In the genomic region with DNA sequence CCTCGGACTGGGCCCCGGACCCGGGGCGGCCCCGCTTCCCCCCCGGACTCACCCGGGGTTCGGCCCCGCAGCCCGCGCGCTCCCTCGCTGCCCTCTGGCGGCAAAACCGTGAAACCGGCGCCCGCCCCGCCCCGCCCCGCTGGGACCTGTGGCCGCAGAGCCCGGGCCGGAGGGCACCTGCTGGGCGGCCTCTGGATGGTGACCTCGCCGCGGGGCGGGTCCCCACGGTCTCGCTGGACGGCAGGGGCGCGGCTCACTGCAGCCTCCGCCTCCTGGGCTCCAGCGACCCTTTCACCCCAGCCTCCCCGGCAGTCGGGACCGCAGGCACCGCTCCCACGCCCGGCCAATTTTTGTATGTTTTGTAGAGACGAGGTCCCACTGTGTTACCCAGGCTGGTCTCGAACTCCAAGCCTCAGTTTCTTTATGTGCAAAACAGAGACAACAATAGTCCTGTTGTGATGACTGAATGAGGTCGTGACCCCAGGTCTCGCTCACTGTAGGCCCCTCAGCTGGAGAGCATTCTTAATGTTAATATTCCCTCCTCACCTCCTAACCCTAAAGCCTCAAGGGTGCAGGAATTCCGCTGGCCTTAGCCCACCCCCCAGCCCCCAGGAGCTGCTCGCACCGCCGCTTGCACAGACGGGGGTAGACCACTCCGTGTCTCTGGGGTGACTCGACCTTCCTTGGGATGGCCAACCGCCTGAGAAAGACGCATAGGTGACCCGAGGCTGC, we compare ENCODE assay signal across 8 cellular contexts. TPM values are rescaled to one million over a fixed set of nuclear protein-coding genes. Genes with fewer than 3 reads are reported as not detected.
A peak's percentile ranks its signal among the peaks of the same experiment; 100 is the strongest.
DNase-seq lines count a peak whose midpoint lies in the region; ATAC-seq, FAIRE-seq and TF ChIP-seq lines count a peak whose summit lies in the region.

No MANE protein-coding gene starts in this region.

- no peak overlapping the region for H2AFZ ChIP-seq in trophoblast cell (ENCODE audit: insufficient read depth, low read length, poor library complexity)

- DNase-seq in COLO668 (lab: John Stamatoyannopoulos, UW; ENCODE audit: unreplicated experiment): peak; percentile 64
- DNase-seq in HAP-1 (ENCODE audit: low spot score in 2 of 2): peak; percentile 35 to 86
- DNase-seq in RCC 7860 (ENCODE audit: low spot score): peak; percentile 21
- DNase-seq in activated effector memory CD4-positive, alpha-beta T cell treated with anti-CD3 and anti-CD28 coated beads, Interleukin-2, amount 50 U/mL, for 16 hours: peak; percentile 89
- DNase-seq in glomerular visceral epithelial cell (ENCODE audit: extremely low spot score): peak; percentile 70
- DNase-seq in trophoblast cell: peak in 1 of 2 donors; percentile 39
- DNase-seq in upper lobe of right lung: peak; percentile 93
- DNase-seq in Kasumi-1 (lab: John Stamatoyannopoulos, UW): no peak

- peak; percentile 58 for TF ChIP-seq CTCF in upper lobe of right lung (IDR thresholded peaks at IDR 0.05)

- no peak overlapping the region for H3K4ac ChIP-seq in trophoblast cell (ENCODE audit: low read depth, low read length)

- no peak for FAIRE-seq in RCC 7860 (lab: Jason Lieb, UNC)

- H2AK5ac ChIP-seq in trophoblast cell (ENCODE audit: low read length): no peak overlapping the region

- peak; percentile 93 for ATAC-seq in upper lobe of right lung

- H3K4me3 ChIP-seq in HAP-1: peak overlapping the region; percentile 17; the same call in 1 of the 2 replicates
- peak overlapping the region; percentile 49 for H3K4me3 ChIP-seq in trophoblast cell (ENCODE audit: low read depth, low read length)
- peak overlapping the region; percentile 52 for H3K4me3 ChIP-seq in upper lobe of right lung

- in situ Hi-C loops in HAP-1 (cut with MboI; ENCODE audit: low sequenced_read_pairs): no loop called here

- H3K4me1 ChIP-seq in HAP-1: peaks cover 11% of the 10 kb centered on the region
- H3K4me1 ChIP-seq in trophoblast cell (ENCODE audit: control insufficient read depth in 1 of 2, insufficient read depth in 2 of 2, low read length in 2 of 2): peaks cover 6 to 7% of the 10 kb centered on the region in 2 experiments
- H3K4me1 ChIP-seq in upper lobe of right lung: peaks cover 12% of the 10 kb centered on the region

- H2BK5ac ChIP-seq in trophoblast cell (ENCODE audit: low read depth, low read length, poor library complexity): no peak overlapping the region

- intact Hi-C loops in upper lobe of right lung (cut with DNase I): no loop called here

- WGBS in trophoblast cell (ENCODE audit: extremely low coverage, insufficient coverage, insufficient read length): no CpG with 5 or more reads among the region's 56 CpGs

- no peak overlapping the region for H4K12ac ChIP-seq in trophoblast cell (ENCODE audit: low read depth, low read length)

- no peaks in the 10 kb centered on the region for H3K27me3 ChIP-seq in HAP-1 (ENCODE audit: low read depth)
- peaks cover 22% of the 10 kb centered on the region for H3K27me3 ChIP-seq in trophoblast cell (ENCODE audit: insufficient read depth, low read length)
- no peaks in the 10 kb centered on the region for H3K27me3 ChIP-seq in upper lobe of right lung

- H2BK12ac ChIP-seq in trophoblast cell (ENCODE audit: low read length): no peak overlapping the region

- no peak overlapping the region for H3K18ac ChIP-seq in trophoblast cell (ENCODE audit: low read length)

- H3K79me1 ChIP-seq in trophoblast cell (ENCODE audit: low read length): peaks cover 3% of the 10 kb centered on the region

- no peak overlapping the region for H3K9ac ChIP-seq in trophoblast cell (ENCODE audit: low read length)

- no peak overlapping the region for H3K14ac ChIP-seq in trophoblast cell (ENCODE audit: low read length)

- H3K9me3 ChIP-seq in HAP-1 (no peaks in the 10 kb centered on the region), trophoblast cell (ENCODE audit: insufficient read depth, low read depth, low read length) (peaks cover 4% of the 10 kb centered on the region), upper lobe of right lung (no peaks in the 10 kb centered on the region)

- peak overlapping the region; percentile 28 for H4K8ac ChIP-seq in trophoblast cell (ENCODE audit: low read depth, low read length)

- no peak overlapping the region for H2BK120ac ChIP-seq in trophoblast cell (ENCODE audit: insufficient read depth, low read length, poor library complexity)

- H3K36me3 ChIP-seq in HAP-1 (replicated peaks): no peaks in the 10 kb centered on the region
- H3K36me3 ChIP-seq in trophoblast cell (ENCODE audit: control insufficient read depth in 1 of 2, insufficient read depth in 2 of 2, low read length in 2 of 2): no peaks in the 10 kb centered on the region
- H3K36me3 ChIP-seq in upper lobe of right lung: no peaks in the 10 kb centered on the region

- peak overlapping the region; percentile 13 for H4K91ac ChIP-seq in trophoblast cell (ENCODE audit: low read depth, low read length)

- H3K4me2 ChIP-seq in trophoblast cell (ENCODE audit: low read length): peak overlapping the region; percentile 36

- H3K27ac ChIP-seq in trophoblast cell (ENCODE audit: low read depth, low read length): no peak overlapping the region
- no peak overlapping the region for H3K27ac ChIP-seq in upper lobe of right lung

- H3K79me2 ChIP-seq in trophoblast cell (ENCODE audit: control insufficient read depth, insufficient read depth, low read length, poor library complexity): peaks cover 2% of the 10 kb centered on the region

- H3K23ac ChIP-seq in trophoblast cell (ENCODE audit: low read length): no peak overlapping the region

RNA-seq across cellular contexts. Expression of a gene that starts 33.7 kb away (rescaled TPM):
- 1.7 and 1.8 TPM in 2 replicates for polyA plus RNA-seq in trophoblast cell (2013)
- total RNA-seq in upper lobe of right lung: 33.3 TPM

RNA-seq across cellular contexts. Expression of a gene that starts 59.4 kb away (rescaled TPM):
- 15.5 and 17.3 TPM in 2 replicates for polyA plus RNA-seq in trophoblast cell (2013)
- total RNA-seq in upper lobe of right lung: 31.0 TPM

Comparison
In these comparisons a context has a peak if more than half of its experiments do, and no peak if none do; other contexts are left out.
1. DNase-seq: peak in COLO668 (single experiment), HAP-1 (2 of 2), RCC 7860 (single experiment), activated effector memory CD4-positive, alpha-beta T cell treated with anti-CD3 and anti-CD28 coated beads, Interleukin-2, amount 50 U/mL, for 16 hours (single experiment), glomerular visceral epithelial cell (single experiment) and upper lobe of right lung (single experiment); none in Kasumi-1 (0 of 2).
2. Peak in every context shown above with its lines, with median percentiles within 50 percentile points of each other: H3K4me3 ChIP-seq.